In genomic region chr7:151518105-151518780, GRCh38 we compare ENCODE assay signal across 1 cellular context.
A peak's percentile ranks its signal among the peaks of the same experiment; 100 is the strongest.
TF ChIP-seq lines count a peak whose summit lies in the region.

No MANE protein-coding gene starts in this region.

TF ChIP-seq in HEK293, 187 proteins besides CTCF, POLR2A, EP300 and RAD21 (continued from another document):
- TF ChIP-seq ZNF571 (tag by site-specific recombination; IDR thresholded peaks at IDR 0.05) = no peak
- no peak for TF ChIP-seq PATZ1 (tag by site-specific recombination; IDR thresholded peaks at IDR 0.05)
- TF ChIP-seq ZFHX2 (tag by site-specific recombination; conservative IDR thresholded peaks at IDR 0.05) = no peak
- TF ChIP-seq SCRT1 (tag by site-specific recombination; IDR thresholded peaks at IDR 0.05; ENCODE audit: borderline replicate concordance) = no peak
- no peak for TF ChIP-seq KLF1 (tag by site-specific recombination; IDR thresholded peaks at IDR 0.05)
- no peak for TF ChIP-seq ZNF174 (tag by site-specific recombination; IDR thresholded peaks at IDR 0.05)
- TF ChIP-seq ZNF214 (tag by site-specific recombination; IDR thresholded peaks at IDR 0.05; ENCODE audit: borderline replicate concordance) = no peak
- no peak for TF ChIP-seq ZSCAN16 (tag by site-specific recombination; IDR thresholded peaks at IDR 0.05)
- TF ChIP-seq ZEB2 (tag by site-specific recombination; IDR thresholded peaks at IDR 0.05) = peak; percentile 44; the same call in 1 of the 2 replicates
- no peak for TF ChIP-seq FEZF1 (tag by site-specific recombination; IDR thresholded peaks at IDR 0.05)
- no peak for TF ChIP-seq INSM2 (tag by site-specific recombination; IDR thresholded peaks at IDR 0.05)
- no peak for TF ChIP-seq BCL11B (tag by site-specific recombination; IDR thresholded peaks at IDR 0.05; ENCODE audit: low read depth)
- no peak for TF ChIP-seq TCF7L2 (IDR thresholded peaks at IDR 0.05; ENCODE audit: borderline replicate concordance, low read depth, low read length)
- no peak for TF ChIP-seq ZNF416 (tag by site-specific recombination; IDR thresholded peaks at IDR 0.05)
- TF ChIP-seq ZBTB20 (tag by site-specific recombination; IDR thresholded peaks at IDR 0.05) = 0 out of 2 replicates have a peak, but pooled peaks have one; percentile 13
- TF ChIP-seq ZBTB8A (tag by site-specific recombination; IDR thresholded peaks at IDR 0.05) = peak; percentile 29
- 0 out of 2 replicates have a peak, but pooled peaks have one; percentile 20 for TF ChIP-seq ZNF2 (tag by site-specific recombination; IDR thresholded peaks at IDR 0.05)
- TF ChIP-seq ZNF132 (tag by site-specific recombination; IDR thresholded peaks at IDR 0.05; ENCODE audit: borderline replicate concordance) = no peak
- no peak for TF ChIP-seq ZNF19 (tag by site-specific recombination; IDR thresholded peaks at IDR 0.05; ENCODE audit: low read depth)
- TF ChIP-seq ZNF302 (tag by site-specific recombination; IDR thresholded peaks at IDR 0.05; ENCODE audit: low read depth) = no peak
- TF ChIP-seq REST (tag by site-specific recombination; IDR thresholded peaks at IDR 0.05) = peak; percentile 50; the same call in 1 of the 2 replicates
TF ChIP-seq in HEK293: peak in this region for 8.
